ENCODE assay signal across 8 cellular contexts in genomic region chr7:4631664-4632171, GRCh38. TPM values are rescaled to one million over a fixed set of nuclear protein-coding genes. Genes with fewer than 3 reads are reported as not detected.
DNase-seq lines count a peak whose midpoint lies in the region; ATAC-seq and TF ChIP-seq lines count a peak whose summit lies in the region.

No MANE protein-coding gene starts in this region.

- peaks cover 12% of the 10 kb centered on the region for H3K4me1 ChIP-seq in upper lobe of right lung

- peak; percentile 62 for TF ChIP-seq CTCF in upper lobe of right lung (IDR thresholded peaks at IDR 0.05)

- H3K36me3 ChIP-seq in upper lobe of right lung = no peaks in the 10 kb centered on the region

- intact Hi-C loops in upper lobe of right lung (cut with DNase I) = no loop called here

- DNase-seq in C1 segment of cervical spinal cord (lab: John Stamatoyannopoulos, UW) (peak; percentile 39 to 77 (median 69)), HuH-7 (ENCODE audit: low spot score) (peak; percentile 93), RPMI8226 (peak; percentile 45), epidermal melanocyte (ENCODE audit: insufficient read length, low spot score) (peak; percentile 93), medulla oblongata (ENCODE audit: extremely low spot score) (peak; percentile 92), upper lobe of right lung (peak; percentile 86)

- H3K27ac ChIP-seq in upper lobe of right lung = peak overlapping the region; percentile 31

- no peaks in the 10 kb centered on the region for H3K9me3 ChIP-seq in upper lobe of right lung

- peak overlapping the region; percentile 36 for H3K4me3 ChIP-seq in upper lobe of right lung

- ATAC-seq in upper lobe of right lung (peak; percentile 97), HG03520 (IDR thresholded peaks at IDR 0.05; ENCODE audit: unreplicated experiment) (no peak), HG02642 (IDR thresholded peaks at IDR 0.05; ENCODE audit: poor library complexity, unreplicated experiment) (no peak)

- H3K27me3 ChIP-seq in upper lobe of right lung = no peaks in the 10 kb centered on the region

RNA-seq across cellular contexts. Expression of gene FOXK1, which starts 50.4 kb away (rescaled TPM):
- total RNA-seq in upper lobe of right lung = 33.3 TPM
